13 cellular contexts compared by ENCODE assay signal in the genomic region with DNA sequence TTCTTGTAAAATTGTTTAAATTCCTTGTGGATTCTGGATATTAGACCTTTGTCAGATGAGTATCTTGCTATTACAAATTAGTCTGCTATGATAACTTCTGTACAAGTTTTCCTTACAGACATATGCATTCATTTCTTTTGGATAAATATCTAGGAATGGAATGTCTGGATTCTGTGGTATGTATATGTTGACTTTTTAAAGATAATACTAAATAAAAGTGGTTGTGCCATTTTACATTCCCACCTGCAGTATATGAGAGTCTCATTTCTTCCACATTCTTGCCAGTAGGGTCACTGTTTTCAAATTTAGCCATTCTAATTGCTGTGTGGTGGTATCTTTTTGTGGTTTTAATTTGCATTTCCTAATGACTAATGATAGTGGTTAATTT. TPM values are rescaled to one million over a fixed set of nuclear protein-coding genes. Genes with fewer than 3 reads are reported as not detected.
DNase-seq lines count a peak whose midpoint lies in the region; ATAC-seq, FAIRE-seq and TF ChIP-seq lines count a peak whose summit lies in the region.
"Had no signal": no experiment of that assay in that cellular context is flagged by ENCODE, and none has a peak within 500 bp of the region (broad histone marks: within the 10 kb centered on the region; RNA-seq: fewer than 3 reads in every experiment).

No MANE protein-coding gene starts in this region.

- TF ChIP-seq RAD21 in IMR-90 (IDR thresholded peaks at IDR 0.05; ENCODE audit: low read length): no peak
- TF ChIP-seq RAD21 in K562 (CRISPR knock-in tag; conservative IDR thresholded peaks at IDR 0.05 in 1 of 2, IDR thresholded peaks at IDR 0.05 in 1 of 2): no peak

- no peak overlapping the region for H4K5ac ChIP-seq in IMR-90 (ENCODE audit: low read depth, low read length)

- H3K18ac ChIP-seq in IMR-90 (ENCODE audit: low read depth, low read length): no peak overlapping the region

- DNase-seq in IMR-90 (peak; percentile 72), K562 (ENCODE audit: extremely low read depth in 1 of 4, low spot score in 3 of 4) (no peak), kidney epithelial cell (ENCODE audit: low read depth) (no peak), DMS 273 (lab: John Stamatoyannopoulos, UW; ENCODE audit: unreplicated experiment) (no peak), retina (no peak)
- no peak for DNase-seq in effector CD8-positive, alpha-beta T cell (lab: John Stamatoyannopoulos, UW)
- DNase-seq: activated T-cell treated with anti-CD3 and anti-CD28 coated beads, Interleukin-2, amount 50 U/mL, for 48 hours; NCI-H1105; NCI-H446 had no signal

- in situ Hi-C loops in IMR-90 (cut with MboI; ENCODE audit: low sequenced_read_pairs) (no loop called here), K562 (cut with MboI) (no loop called here)

- BruUV-seq in IMR-90 (replicated peaks; lab: Mats Ljungman, UMichigan) (no TSS peak), K562 (replicated peaks; lab: Mats Ljungman, UMichigan) (no TSS peak)

- TF ChIP-seq CTCF in C4-2B (conservative IDR thresholded peaks at IDR 0.05): 0 out of 2 replicates have a peak, but pooled peaks have one; percentile 12
- peak; percentile 47 for TF ChIP-seq CTCF in IMR-90 (conservative IDR thresholded peaks at IDR 0.05; ENCODE audit: low read depth, low read length)
- no peak for TF ChIP-seq CTCF in K562 (IDR thresholded peaks at IDR 0.05 in 2 of 3, conservative IDR thresholded peaks at IDR 0.05 in 1 of 3; ENCODE audit: insufficient read depth in 2 of 3, low read depth in 1 of 3, low read length in 3 of 3)
- peak; percentile 6 for TF ChIP-seq CTCF in kidney epithelial cell (IDR thresholded peaks at IDR 0.05; ENCODE audit: insufficient read depth, low read length, poor library complexity, severe bottlenecking)

- H2BK120ac ChIP-seq in IMR-90 (ENCODE audit: low read depth, low read length): no peak overlapping the region

- peak; percentile 73 for ATAC-seq in IMR-90 (ENCODE audit: low read depth)
- no peak for ATAC-seq in K562
- no peak for ATAC-seq in HG03432 (IDR thresholded peaks at IDR 0.05; ENCODE audit: unreplicated experiment)

- POLR2A ChIA-PET in IMR-90 (lab: Charles Lee; ENCODE audit: unreplicated experiment): no interaction called here
- POLR2A ChIA-PET in K562 (lab: Yijun Ruan, JAX): no interaction called here

- no peak overlapping the region for H4K8ac ChIP-seq in IMR-90 (ENCODE audit: low read depth in 2 of 2, low read length in 2 of 2)

- dilution Hi-C loops in IMR-90 (cut with HindIII; ENCODE audit: low sequenced_read_pairs, unreplicated experiment): no loop called here

- peak overlapping the region; percentile 53 for H2BK5ac ChIP-seq in IMR-90 (ENCODE audit: low read depth, low read length, poor library complexity, severe bottlenecking)

- no peak overlapping the region for H2BK15ac ChIP-seq in IMR-90 (ENCODE audit: low read depth, low read length)

- CTCF ChIA-PET in IMR-90 (lab: Yijun Ruan, JAX): no interaction called here
- CTCF ChIA-PET in K562 (lab: Yijun Ruan, JAX; ENCODE audit: low intra/inter-chr PET ratio): no interaction called here

- H3K4me1 ChIP-seq in IMR-90 (ENCODE audit: control insufficient read depth, insufficient read depth, low read length) (peaks cover 9% of the 10 kb centered on the region), K562 (replicated peaks in 1 of 2; ENCODE audit: control insufficient read depth in 2 of 2, insufficient read depth in 2 of 2, low read length in 2 of 2) (peaks cover 0 to 2% of the 10 kb centered on the region in 2 experiments; a peak in 1 of 5 replicates)
- H3K4me1 ChIP-seq: prostate gland had no signal

- no peak overlapping the region for H3K27ac ChIP-seq in C4-2B
- no peak overlapping the region for H3K27ac ChIP-seq in IMR-90 (ENCODE audit: insufficient read depth, low read length)
- H3K27ac ChIP-seq in K562 (ENCODE audit: extremely low read depth, low read depth, low read length): no peak overlapping the region
- H3K27ac ChIP-seq: prostate gland had no signal

- H3K79me1 ChIP-seq in IMR-90 (ENCODE audit: low read depth in 1 of 2, low read length in 2 of 2): no peaks in the 10 kb centered on the region

- no peak overlapping the region for H3K4ac ChIP-seq in IMR-90 (ENCODE audit: low read depth, low read length)

- no peak overlapping the region for H3K23ac ChIP-seq in IMR-90 (ENCODE audit: low read depth, low read length)

- intact Hi-C loops in IMR-90 (cut with micrococcal nuclease) (no loop called here), K562 (cut with micrococcal nuclease) (no loop called here)

- H3K36me3 ChIP-seq in IMR-90 (ENCODE audit: control insufficient read depth, insufficient read depth, low read length) (no peaks in the 10 kb centered on the region), K562 (ENCODE audit: control insufficient read depth, insufficient read depth, low read length) (no peaks in the 10 kb centered on the region), kidney epithelial cell (ENCODE audit: control insufficient read depth, insufficient read depth, low read length) (no peaks in the 10 kb centered on the region)
- H3K36me3 ChIP-seq: prostate gland had no signal

- H2AFZ ChIP-seq in IMR-90 (replicated peaks; ENCODE audit: low read length, poor library complexity) (no peak overlapping the region), K562 (ENCODE audit: low read depth, low read length) (no peak overlapping the region)

- H4K20me1 ChIP-seq in IMR-90 (ENCODE audit: insufficient read depth, low read length): no peaks in the 10 kb centered on the region
- H4K20me1 ChIP-seq in K562 (replicated peaks; ENCODE audit: control insufficient read depth, insufficient read depth, low read length): no peaks in the 10 kb centered on the region

- H3K9me1 ChIP-seq in IMR-90 (ENCODE audit: insufficient read depth, low read length) (peaks cover 9% of the 10 kb centered on the region; the same call in 1 of the 2 replicates), K562 (ENCODE audit: control insufficient read depth, insufficient read depth, low read length) (no peaks in the 10 kb centered on the region)

- no peaks in the 10 kb centered on the region for H3K79me2 ChIP-seq in K562 (ENCODE audit: control insufficient read depth, insufficient read depth, low read length)

- no peaks in the 10 kb centered on the region for H3K9me3 ChIP-seq in IMR-90 (ENCODE audit: control insufficient read depth, insufficient read depth, low read length)
- no peaks in the 10 kb centered on the region for H3K9me3 ChIP-seq in K562 (replicated peaks; ENCODE audit: control insufficient read depth, insufficient read depth, low read depth, low read length)
- H3K9me3 ChIP-seq: prostate gland had no signal

- H3K14ac ChIP-seq in IMR-90 (replicated peaks; ENCODE audit: low read depth, low read length): no peak overlapping the region

- no peak overlapping the region for H2AK9ac ChIP-seq in IMR-90 (replicated peaks; ENCODE audit: low read depth, low read length, poor library complexity)

- H3K56ac ChIP-seq in IMR-90 (ENCODE audit: extremely low read depth, insufficient read depth, low read length): no peak overlapping the region

- H3K9ac ChIP-seq in IMR-90 (ENCODE audit: low read depth, low read length): no peak overlapping the region
- H3K9ac ChIP-seq in K562 (ENCODE audit: insufficient read depth in 1 of 2, low read depth in 2 of 2, low read length in 2 of 2): no peak overlapping the region

- no peak for TF ChIP-seq EP300 in K562 (IDR thresholded peaks at IDR 0.05; ENCODE audit: low read length)

- no peak overlapping the region for H2BK20ac ChIP-seq in IMR-90 (ENCODE audit: low read depth, low read length)

- H3K27me3 ChIP-seq in IMR-90 (ENCODE audit: control insufficient read depth, insufficient read depth, low read length): no peaks in the 10 kb centered on the region
- peaks cover 0 to 4% of the 10 kb centered on the region in 2 experiments; a peak in 2 of 5 replicates for H3K27me3 ChIP-seq in K562 (ENCODE audit: control insufficient read depth in 2 of 2, insufficient read depth in 2 of 2, low read length in 2 of 2)
- no peaks in the 10 kb centered on the region for H3K27me3 ChIP-seq in kidney epithelial cell (ENCODE audit: control insufficient read depth, insufficient read depth, low read length)

- no peak overlapping the region for H4K91ac ChIP-seq in IMR-90 (ENCODE audit: insufficient read depth, low read depth, low read length)

- FAIRE-seq in K562 (lab: Jason Lieb, UNC): no peak
- FAIRE-seq: islet of Langerhans had no signal

- H3K4me3 ChIP-seq in IMR-90 (ENCODE audit: insufficient read depth, low read depth, low read length): no peak overlapping the region
- no peak overlapping the region for H3K4me3 ChIP-seq in K562
- H3K4me3 ChIP-seq in kidney epithelial cell (ENCODE audit: low read depth, low read length): no peak overlapping the region
- H3K4me3 ChIP-seq: prostate gland had no signal

- no peak overlapping the region for H2AK5ac ChIP-seq in IMR-90 (ENCODE audit: low read depth, low read length)

- H3K4me2 ChIP-seq in IMR-90 (ENCODE audit: low read depth, low read length) (no peak overlapping the region), K562 (ENCODE audit: insufficient read depth, low read length) (no peak overlapping the region)

- TF ChIP-seq POLR2A in IMR-90 (IDR thresholded peaks at IDR 0.05; ENCODE audit: low read depth, low read length) (no peak), K562 (conservative IDR thresholded peaks at IDR 0.05) (no peak)

TF ChIP-seq in K562, 482 proteins besides CTCF, POLR2A, EP300 and RAD21 (continues in another document):
- TF ChIP-seq CAMTA2 (CRISPR knock-in tag; conservative IDR thresholded peaks at IDR 0.05) (no peak), NR2F6 (CRISPR knock-in tag; IDR thresholded peaks at IDR 0.05) (no peak)

RNA-seq across cellular contexts. Expression of gene SYDE2, which starts 53.9 kb away (rescaled TPM):
- total RNA-seq in IMR-90 (2012; rRNA removed) (10.0 and 11.7 TPM in 2 replicates), K562 (2014; rRNA removed) (4.5 and 5.8 TPM in 2 replicates), K562 (2014; rRNA removed; fragmentation: Illumina TruSeq; extraction: Trizol) (8.6 and 8.7 TPM in 2 replicates), K562 (2015; rRNA removed; fragmentation: Illumina TruSeq; extraction: Trizol) (7.8 and 8.3 TPM in 2 replicates), K562 (2021) (6.0 and 6.4 TPM in 2 replicates), kidney epithelial cell (4.2 and 7.6 TPM in 2 replicates)
- polyA plus RNA-seq in IMR-90 (2012; rRNA removed) (1.7 and 1.8 TPM in 2 replicates), K562 (2011; rRNA removed) (4.9 and 5.5 TPM in 2 replicates), K562 (2014; fragmentation: Illumina TruSeq; extraction: Trizol) (3.3 and 3.9 TPM in 2 replicates), K562 (2014; fragmentation: Nextera tagmentation; extraction: Ambion mirVana) (under 1 TPM; 0.39 to 0.77 TPM), K562 (2014; rRNA removed) (2.3 and 2.6 TPM in 2 replicates)
- polyA plus RNA-seq in IMR-90 (2012; cell fraction: cytosol; rRNA removed): 0.53 and 0.58 TPM in 2 replicates
- polyA plus RNA-seq in IMR-90 (2012; cell fraction: nucleus; rRNA removed; ENCODE audit: low replicate concordance): 1.1 and 2.6 TPM in 2 replicates
- 9.4 and 28.8 TPM in 2 replicates for total RNA-seq in K562 (2011; cell fraction: chromatin; rRNA removed; ENCODE audit: low replicate concordance)
- 6.0 and 9.7 TPM in 2 replicates for total RNA-seq in K562 (2011; cell fraction: nucleolus; rRNA removed)
- total RNA-seq in K562 (2011; cell fraction: nucleoplasm; rRNA removed): 10.6 and 11.6 TPM in 2 replicates
- polyA plus RNA-seq in K562 (2011; cell fraction: cytosol; rRNA removed): 1.4 and 2.3 TPM in 2 replicates
- polyA plus RNA-seq in K562 (2011; cell fraction: nucleus; rRNA removed): 3.5 and 4.2 TPM in 2 replicates
- polyA plus RNA-seq in K562 (2012): 2.0 and 2.1 TPM in 2 replicates
- polyA minus RNA-seq in K562 (2011; rRNA and poly(A)+ RNA removed): 22.0 and 27.4 TPM in 2 replicates
- 7.5 and 8.6 TPM in 2 replicates for polyA minus RNA-seq in K562 (2011; cell fraction: cytosol; rRNA and poly(A)+ RNA removed)
- 10.0 and 19.5 TPM in 2 replicates for polyA minus RNA-seq in K562 (2011; cell fraction: nucleus; rRNA and poly(A)+ RNA removed)

Comparison
In these comparisons a context has a peak if more than half of its experiments do, and no peak if none do; other contexts are left out.
1. CTCF ChIP-seq: peak in C4-2B (single experiment), IMR-90 (single experiment) and kidney epithelial cell (single experiment); none in K562 (0 of 3).